Comparison of ENCODE assay signal across 1 cellular context in genomic region chr22:50340157-50340879, GRCh38.
A peak's percentile ranks its signal among the peaks of the same experiment; 100 is the strongest.
TF ChIP-seq lines count a peak whose summit lies in the region.

No MANE protein-coding gene starts in this region.

TF ChIP-seq in HepG2, 621 proteins besides CTCF, POLR2A, EP300 and RAD21 (continues in another document):
- peak; percentile 38; the same call in 1 of the 2 replicates for TF ChIP-seq SALL1 (CRISPR knock-in tag; IDR thresholded peaks at IDR 0.05)
- TF ChIP-seq CBFB (CRISPR knock-in tag; IDR thresholded peaks at IDR 0.05), result no peak
- 0 out of 2 replicates have a peak, but pooled peaks have one; percentile 19 for TF ChIP-seq TARDBP (CRISPR knock-in tag; IDR thresholded peaks at IDR 0.05)
- no peak for TF ChIP-seq ETV5 (CRISPR knock-in tag; IDR thresholded peaks at IDR 0.05; ENCODE audit: borderline replicate concordance)
- TF ChIP-seq HIVEP1 (CRISPR knock-in tag; IDR thresholded peaks at IDR 0.05), result no peak
- TF ChIP-seq ZBTB40 (IDR thresholded peaks at IDR 0.05), result no peak
- no peak for TF ChIP-seq ZBTB40 (CRISPR knock-in tag; IDR thresholded peaks at IDR 0.05)
- no peak for TF ChIP-seq ZNF597 (CRISPR knock-in tag; IDR thresholded peaks at IDR 0.05)
- no peak for TF ChIP-seq ZNF558 (CRISPR knock-in tag; IDR thresholded peaks at IDR 0.05; ENCODE audit: borderline replicate concordance)
- TF ChIP-seq ZNF414 (CRISPR knock-in tag; IDR thresholded peaks at IDR 0.05), result no peak
- no peak for TF ChIP-seq ZBTB33 (CRISPR knock-in tag; IDR thresholded peaks at IDR 0.05)
- no peak for TF ChIP-seq EEA1 (CRISPR knock-in tag; IDR thresholded peaks at IDR 0.05; ENCODE audit: borderline replicate concordance)
- TF ChIP-seq MZF1 (CRISPR knock-in tag; IDR thresholded peaks at IDR 0.05; ENCODE audit: borderline replicate concordance), result no peak
- TF ChIP-seq NCOA5 (CRISPR knock-in tag; IDR thresholded peaks at IDR 0.05), result no peak
- no peak for TF ChIP-seq ZBTB4 (CRISPR knock-in tag; IDR thresholded peaks at IDR 0.05; ENCODE audit: borderline replicate concordance)
- TF ChIP-seq ZNF83 (CRISPR knock-in tag; IDR thresholded peaks at IDR 0.05; ENCODE audit: borderline replicate concordance), result no peak
- TF ChIP-seq ONECUT2 (CRISPR knock-in tag; IDR thresholded peaks at IDR 0.05), result no peak
- TF ChIP-seq ZFP91 (CRISPR knock-in tag; IDR thresholded peaks at IDR 0.05; ENCODE audit: borderline replicate concordance), result 0 out of 2 replicates have a peak, but pooled peaks have one; percentile 37
- TF ChIP-seq HNRNPL (IDR thresholded peaks at IDR 0.05; ENCODE audit: low read depth, low read length), result 0 out of 2 replicates have a peak, but pooled peaks have one; percentile 16
- peak; percentile 58; the same call in 1 of the 2 replicates for TF ChIP-seq UBTF (CRISPR knock-in tag; IDR thresholded peaks at IDR 0.05)
- peak; percentile 100 for TF ChIP-seq ZNF646 (CRISPR knock-in tag; IDR thresholded peaks at IDR 0.05)
- TF ChIP-seq REPIN1 (CRISPR knock-in tag; IDR thresholded peaks at IDR 0.05; ENCODE audit: borderline replicate concordance, low read depth), result no peak
